Comparison of ENCODE assay signal across 1 cellular context in the genomic region with DNA sequence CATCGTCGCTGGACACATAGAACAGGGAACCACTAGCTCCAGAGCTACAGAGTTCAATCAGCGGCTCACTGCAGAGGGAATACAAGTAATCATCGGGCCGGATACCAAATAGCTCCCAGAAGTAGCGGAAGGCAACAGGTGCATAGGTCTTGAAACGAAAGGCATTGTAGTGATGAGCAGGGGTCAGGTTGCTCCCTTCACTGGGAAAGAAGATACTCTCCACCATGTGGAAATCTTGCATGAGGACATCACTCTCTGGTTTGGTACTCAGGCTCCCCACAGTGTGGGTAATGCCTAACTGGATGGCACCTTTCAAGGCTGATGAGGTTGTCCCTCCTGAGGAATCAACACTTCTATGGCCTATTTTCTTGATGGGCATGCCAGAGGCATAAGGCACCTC. TPM values are rescaled to one million over a fixed set of nuclear protein-coding genes. Genes with fewer than 3 reads are reported as not detected.
"Had no signal": no experiment of that assay in that cellular context is flagged by ENCODE, and none has a peak within 500 bp of the region (broad histone marks: within the 10 kb centered on the region; RNA-seq: fewer than 3 reads in every experiment).

No MANE protein-coding gene starts in this region.

RNA-seq across cellular contexts. Expression of a gene that starts 32.7 kb away (rescaled TPM):
- polyA plus RNA-seq: HepG2 had no signal
